Comparison of ENCODE assay signal across 3 cellular contexts in genomic region chr22:30059346-30060020, GRCh38. TPM values are rescaled to one million over a fixed set of nuclear protein-coding genes. Genes with fewer than 3 reads are reported as not detected.
"Had no signal": no experiment of that assay in that cellular context is flagged by ENCODE, and none has a peak within 500 bp of the region (broad histone marks: within the 10 kb centered on the region; RNA-seq: fewer than 3 reads in every experiment).

No MANE protein-coding gene starts in this region.

RNA-seq across cellular contexts. Expression of gene HORMAD2, which starts 20.8 kb away (rescaled TPM):
- total RNA-seq: LHCN-M2, MCF 10A, NCI-H460 had no signal
